ENCODE assay signal across 16 cellular contexts in genomic region chr4:95377511-95377910, GRCh38.
A peak's percentile ranks its signal among the peaks of the same experiment; 100 is the strongest.
DNase-seq lines count a peak whose midpoint lies in the region; TF ChIP-seq lines count a peak whose summit lies in the region.
"Had no signal": no experiment of that assay in that cellular context is flagged by ENCODE, and none has a peak within 500 bp of the region (broad histone marks: within the 10 kb centered on the region; RNA-seq: fewer than 3 reads in every experiment).

No MANE protein-coding gene starts in this region.

- H3K4me2 ChIP-seq in osteoblast (ENCODE audit: insufficient read depth, low read length), result no peak overlapping the region

- no peak overlapping the region for H2AFZ ChIP-seq in osteoblast (ENCODE audit: low read length)

- H3K27me3 ChIP-seq in HAP-1 (ENCODE audit: low read depth), result no peaks in the 10 kb centered on the region
- no peaks in the 10 kb centered on the region for H3K27me3 ChIP-seq in osteoblast (ENCODE audit: insufficient read depth, low read length)
- H3K27me3 ChIP-seq in right atrium auricular region, result no peaks in the 10 kb centered on the region

- no peaks in the 10 kb centered on the region for H3K79me2 ChIP-seq in osteoblast (ENCODE audit: insufficient read depth, low read length)

- DNase-seq in D341Med (ENCODE audit: low spot score) (peak; percentile 74), HAP-1 (ENCODE audit: low spot score in 2 of 2) (peak; percentile 31 to 37), NCI-H82 treated with DMSO at 0.1 percent for 48 hours (lab: John Stamatoyannopoulos, UW; ENCODE audit: unreplicated experiment) (peak; percentile 97), left kidney (ENCODE audit: low read depth, low spot score) (peak; percentile 17), osteoblast (ENCODE audit: insufficient read length, low spot score, missing footprints) (no peak), occipital lobe (lab: John Stamatoyannopoulos, UW) (no peak), right atrium auricular region (ENCODE audit: low spot score) (no peak)
- DNase-seq in activated naive CD4-positive, alpha-beta T cell (lab: John Stamatoyannopoulos, UW), result no peak
- DNase-seq: C1 segment of cervical spinal cord; Calu3; CD4-positive, alpha-beta T cell; DMS153; DMS79 treated with DMSO at 0.1 percent for 48 hours; EL; GOT3; H9 had no signal

- H3K36me3 ChIP-seq in HAP-1 (replicated peaks), result no peaks in the 10 kb centered on the region
- no peaks in the 10 kb centered on the region for H3K36me3 ChIP-seq in osteoblast (ENCODE audit: insufficient read depth, low read length)
- H3K36me3 ChIP-seq in right atrium auricular region, result no peaks in the 10 kb centered on the region

- H3K27ac ChIP-seq in osteoblast (ENCODE audit: low read depth, low read length), result no peak overlapping the region
- no peak overlapping the region for H3K27ac ChIP-seq in right atrium auricular region

- H4K20me1 ChIP-seq in osteoblast (ENCODE audit: insufficient read depth, low read length), result no peaks in the 10 kb centered on the region

- peaks cover 20% of the 10 kb centered on the region for H3K4me1 ChIP-seq in HAP-1
- H3K4me1 ChIP-seq in osteoblast (ENCODE audit: insufficient read depth, low read length), result no peaks in the 10 kb centered on the region
- H3K4me1 ChIP-seq in right atrium auricular region, result no peaks in the 10 kb centered on the region

- H3K9me3 ChIP-seq in HAP-1 (no peaks in the 10 kb centered on the region), osteoblast (ENCODE audit: low read depth, low read length) (no peaks in the 10 kb centered on the region), right atrium auricular region (no peaks in the 10 kb centered on the region)

- H3K4me3 ChIP-seq in HAP-1 (no peak overlapping the region), osteoblast (ENCODE audit: insufficient read depth, low read length) (no peak overlapping the region), right atrium auricular region (no peak overlapping the region)

- in situ Hi-C loops in HAP-1 (cut with MboI; ENCODE audit: low sequenced_read_pairs), result no loop called here

- TF ChIP-seq CTCF in osteoblast (IDR thresholded peaks at IDR 0.05; ENCODE audit: extremely low read depth, low read depth, low read length) (no peak), right atrium auricular region (IDR thresholded peaks at IDR 0.05) (no peak)

Comparison
In these comparisons a context has a peak if more than half of its experiments do, and no peak if none do; other contexts are left out.
1. DNase-seq: peak in D341Med (single experiment), HAP-1 (2 of 2), NCI-H82 treated with DMSO at 0.1 percent for 48 hours (single experiment) and left kidney (single experiment); none in osteoblast (single experiment), occipital lobe (single experiment), activated naive CD4-positive, alpha-beta T cell (0 of 4) and right atrium auricular region (single experiment).